In genomic region chr3:53709856-53710674, GRCh38 we compare ENCODE assay signal across 8 cellular contexts.
A peak's percentile ranks its signal among the peaks of the same experiment; 100 is the strongest.
DNase-seq lines count a peak whose midpoint lies in the region; ATAC-seq and TF ChIP-seq lines count a peak whose summit lies in the region.

No MANE protein-coding gene starts in this region.

- no peak overlapping the region for H3K4me3 ChIP-seq in choroid plexus epithelial cell (ENCODE audit: low read depth, low read length)

- H3K27me3 Mint-ChIP-seq in HFFc6 (ENCODE audit: insufficient read depth), result peaks cover 25% of the 10 kb centered on the region

- no peak overlapping the region for H3K4me3 Mint-ChIP-seq in HFFc6

- peaks cover 5% of the 10 kb centered on the region for H3K4me1 Mint-ChIP-seq in HFFc6 (ENCODE audit: low read depth)

- no peaks in the 10 kb centered on the region for H3K36me3 Mint-ChIP-seq in HFFc6 (ENCODE audit: low read depth)

- no peak for ATAC-seq in GM18873 (IDR thresholded peaks at IDR 0.05; ENCODE audit: low FRiP score, unreplicated experiment)

- no peak overlapping the region for H3K27ac Mint-ChIP-seq in HFFc6

- DNase-seq in GDM1 (lab: John Stamatoyannopoulos, UW) (peak; percentile 60), HFFc6 (peak; percentile 61), NCI-H2227 treated with DMSO at 0.1 percent for 48 hours (lab: John Stamatoyannopoulos, UW) (peak; percentile 60), choroid plexus epithelial cell (ENCODE audit: low read depth) (peak; percentile 80), left kidney (ENCODE audit: low read depth, low spot score) (peak; percentile 89)
- DNase-seq in activated CD4-positive, alpha-beta T cell treated with anti-CD3 and anti-CD28 coated beads for 24 hours (ENCODE audit: low read depth in 2 of 2), result peak; percentile 31 to 41
- DNase-seq in stimulated activated CD4-positive, alpha-beta T cell treated with anti-CD3 and anti-CD28 coated beads, Interleukin-4, amount 100 ng/mL, for 1 hour, result peak; percentile 50

- TF ChIP-seq CTCF in HFFc6 (IDR thresholded peaks at IDR 0.05) (peak; percentile 86), choroid plexus epithelial cell (conservative IDR thresholded peaks at IDR 0.05; ENCODE audit: low read depth, low read length) (peak; percentile 85)

- H3K9me3 Mint-ChIP-seq in HFFc6, result no peaks in the 10 kb centered on the region

Comparison
In these comparisons a context has a peak if more than half of its experiments do, and no peak if none do; other contexts are left out.
1. DNase-seq: peak in every context shown above with its lines; median percentile 89 in left kidney; 80 in choroid plexus epithelial cell; 61 in HFFc6; 60 in GDM1; 60 in NCI-H2227 treated with DMSO at 0.1 percent for 48 hours; 50 in stimulated activated CD4-positive, alpha-beta T cell treated with anti-CD3 and anti-CD28 coated beads, Interleukin-4, amount 100 ng/mL, for 1 hour; 36 in activated CD4-positive, alpha-beta T cell treated with anti-CD3 and anti-CD28 coated beads for 24 hours.